In genomic region chr12:51812871-51813270, GRCh38 we compare ENCODE assay signal across 20 cellular contexts. TPM values are rescaled to one million over a fixed set of nuclear protein-coding genes. Genes with fewer than 3 reads are reported as not detected.
DNase-seq lines count a peak whose midpoint lies in the region; ATAC-seq and TF ChIP-seq lines count a peak whose summit lies in the region.
"Had no signal": no experiment of that assay in that cellular context is flagged by ENCODE, and none has a peak within 500 bp of the region (broad histone marks: within the 10 kb centered on the region; RNA-seq: fewer than 3 reads in every experiment).

No MANE protein-coding gene starts in this region.

- no peaks in the 10 kb centered on the region for H4K20me1 ChIP-seq in HCT116 (ENCODE audit: insufficient read depth)
- peaks cover 10% of the 10 kb centered on the region for H4K20me1 ChIP-seq in neural progenitor cell (ENCODE audit: low read depth)

- H3K4me1 ChIP-seq in HCT116 (ENCODE audit: control insufficient read depth in 1 of 2, insufficient read depth in 2 of 2, low read length in 2 of 2) (peaks cover 0 to 11% of the 10 kb centered on the region in 2 experiments; a peak in 1 of 4 replicates), neural progenitor cell (no peaks in the 10 kb centered on the region), right atrium auricular region (peaks cover 0 to 21% of the 10 kb centered on the region in 2 donors)

- H3K36me3 Mint-ChIP-seq in activated T-cell treated with anti-CD3 and anti-CD28 coated beads, Interleukin-2, amount 50 U/mL, for 4 hours (ENCODE audit: insufficient read depth) = no peaks in the 10 kb centered on the region
- H3K36me3 Mint-ChIP-seq in activated T-cell treated with anti-CD3 and anti-CD28 coated beads, Interleukin-2, amount 50 U/mL, for 24 hours (ENCODE audit: low read depth) = no peaks in the 10 kb centered on the region
- H3K36me3 Mint-ChIP-seq in effector memory CD8-positive, alpha-beta T cell (ENCODE audit: insufficient read depth) = peaks cover 3% of the 10 kb centered on the region
- H3K36me3 Mint-ChIP-seq in neural progenitor cell (peaks cover 4% of the 10 kb centered on the region), MCF 10A (ENCODE audit: insufficient read depth, unreplicated experiment) (no peaks in the 10 kb centered on the region)

- TF ChIP-seq POLR2A in HCT116 (IDR thresholded peaks at IDR 0.05; ENCODE audit: borderline replicate concordance, extremely low read depth, insufficient read depth, insufficient read length) = no peak

- TF ChIP-seq RAD21 in HCT116 (IDR thresholded peaks at IDR 0.05; ENCODE audit: low read depth) = no peak

- intact Hi-C loops in HCT116 (cut with micrococcal nuclease) = no loop called here
- intact Hi-C loops in MCF 10A (cut with micrococcal nuclease) = no loop called here

- POLR2A ChIA-PET in HCT116 (lab: Charles Lee) (no interaction called here), MCF 10A (lab: Yijun Ruan, JAX) (no interaction called here)

- H2AFZ ChIP-seq in HCT116 (ENCODE audit: low read depth, low read length, poor library complexity, severe bottlenecking) = no peak overlapping the region
- no peak overlapping the region for H2AFZ ChIP-seq in neural progenitor cell (replicated peaks)

- H3K9ac ChIP-seq in HCT116 (ENCODE audit: low read length) (no peak overlapping the region), neural progenitor cell (no peak overlapping the region)

- ATAC-seq in activated T-cell treated with anti-CD3 and anti-CD28 coated beads, Interleukin-2, amount 50 U/mL, for 4 hours = no peak
- ATAC-seq in HCT116 = peak; percentile 23; the same call in 1 of the 2 replicates
- ATAC-seq in effector memory CD8-positive, alpha-beta T cell (replicated peaks) = no peak
- no peak for ATAC-seq in GM21825 (IDR thresholded peaks at IDR 0.05; ENCODE audit: unreplicated experiment)
- ATAC-seq: left cardiac atrium had no signal

- no peaks in the 10 kb centered on the region for H3K36me3 ChIP-seq in HCT116 (ENCODE audit: control insufficient read depth in 1 of 2, insufficient read depth in 2 of 2, low read length in 2 of 2)
- no peaks in the 10 kb centered on the region for H3K36me3 ChIP-seq in neural progenitor cell
- no peaks in the 10 kb centered on the region for H3K36me3 ChIP-seq in right atrium auricular region

- H3K9me3 ChIP-seq in HCT116 (ENCODE audit: control insufficient read depth in 1 of 2, insufficient read depth in 1 of 2, low read depth in 1 of 2, low read length in 2 of 2) (no peaks in the 10 kb centered on the region), neural progenitor cell (ENCODE audit: low read depth) (no peaks in the 10 kb centered on the region), right atrium auricular region (no peaks in the 10 kb centered on the region)

- H3F3A ChIP-seq in neural progenitor cell (ENCODE audit: low read depth) = peaks cover 30% of the 10 kb centered on the region

- H3K27ac Mint-ChIP-seq in activated T-cell treated with anti-CD3 and anti-CD28 coated beads, Interleukin-2, amount 50 U/mL, for 24 hours = no peak overlapping the region
- H3K27ac Mint-ChIP-seq in effector memory CD8-positive, alpha-beta T cell = peak overlapping the region in 1 of 2 donors; percentile 15
- no peak overlapping the region for H3K27ac Mint-ChIP-seq in neural progenitor cell
- no peak overlapping the region for H3K27ac Mint-ChIP-seq in MCF 10A (ENCODE audit: low read depth, unreplicated experiment)

- no peaks in the 10 kb centered on the region for H3K27me3 ChIP-seq in HCT116 (ENCODE audit: insufficient read depth, low read length)
- peaks cover 31% of the 10 kb centered on the region for H3K27me3 ChIP-seq in neural progenitor cell
- H3K27me3 ChIP-seq in right atrium auricular region = no peaks in the 10 kb centered on the region

- no peak for DNase-seq in activated T-cell treated with anti-CD3 and anti-CD28 coated beads, Interleukin-2, amount 50 U/mL, for 4 hours
- no peak for DNase-seq in activated T-cell treated with anti-CD3 and anti-CD28 coated beads, Interleukin-2, amount 50 U/mL, for 24 hours
- no peak for DNase-seq in HCT116 (ENCODE audit: low read depth, low spot score)
- DNase-seq in effector memory CD8-positive, alpha-beta T cell = no peak
- no peak for DNase-seq in neural progenitor cell (ENCODE audit: low spot score)
- no peak for DNase-seq in right atrium auricular region (ENCODE audit: low spot score)
- no peak for DNase-seq in MCF 10A (ENCODE audit: unreplicated experiment)
- DNase-seq: ACHN; activated CD4-positive, alpha-beta T cell treated with anti-CD3 and anti-CD28 coated beads, Interleukin-2, amount 50 U/mL, for 1 hour; activated CD8-positive, alpha-beta memory T cell treated with anti-CD3 and anti-CD28 coated beads, Interleukin-2, amount 50 U/mL, for 48 hours; DMS79 treated with DMSO at 0.1 percent for 48 hours; left cardiac atrium; mesenchymal stem cell; NCI-H2107; NCI-H526; RPMI8226; small intestine; stimulated activated naive CD4-positive, alpha-beta T cell treated with Interleukin-2 at 50 U/mL for 16 hours had no signal

- CTCF ChIA-PET in HCT116 (lab: Charles Lee) (interaction anchor here (1.2 kb wide), 1 partner anchor 11 kb away, joined by 4 read pairs; no protein-coding TSS in a partner anchor), MCF 10A (lab: Yijun Ruan, JAX) (interaction anchor here (0.5 to 2.0 kb wide), 3 partner anchors 11 to 385 kb away, joined by 3 to 6 read pairs (median 5); no protein-coding TSS in a partner anchor)

- H3K4me3 Mint-ChIP-seq in activated T-cell treated with anti-CD3 and anti-CD28 coated beads, Interleukin-2, amount 50 U/mL, for 4 hours = peak overlapping the region; percentile 65
- H3K4me3 Mint-ChIP-seq in activated T-cell treated with anti-CD3 and anti-CD28 coated beads, Interleukin-2, amount 50 U/mL, for 24 hours = no peak overlapping the region
- H3K4me3 Mint-ChIP-seq in effector memory CD8-positive, alpha-beta T cell = peak overlapping the region; percentile 61 to 66
- peak overlapping the region; percentile 73 for H3K4me3 Mint-ChIP-seq in neural progenitor cell
- H3K4me3 Mint-ChIP-seq in MCF 10A (ENCODE audit: unreplicated experiment) = no peak overlapping the region

- no peaks in the 10 kb centered on the region for H3K9me2 ChIP-seq in HCT116 (ENCODE audit: insufficient read depth)

- H3K9me3 Mint-ChIP-seq in activated T-cell treated with anti-CD3 and anti-CD28 coated beads, Interleukin-2, amount 50 U/mL, for 4 hours = no peaks in the 10 kb centered on the region
- H3K9me3 Mint-ChIP-seq in activated T-cell treated with anti-CD3 and anti-CD28 coated beads, Interleukin-2, amount 50 U/mL, for 24 hours = no peaks in the 10 kb centered on the region
- no peaks in the 10 kb centered on the region for H3K9me3 Mint-ChIP-seq in effector memory CD8-positive, alpha-beta T cell
- H3K9me3 Mint-ChIP-seq in neural progenitor cell (no peaks in the 10 kb centered on the region), MCF 10A (ENCODE audit: unreplicated experiment) (no peaks in the 10 kb centered on the region)

- RAD21 ChIA-PET in HCT116 (lab: Charles Lee; ENCODE audit: low non-redundant PET in 1 of 2, low total read pairs in 2 of 2, uncharacterized antibody in 2 of 2, unreplicated experiment in 2 of 2) = no interaction called here

- TF ChIP-seq CTCF in HCT116 (IDR thresholded peaks at IDR 0.05 in 2 of 3, conservative IDR thresholded peaks at IDR 0.05 in 1 of 3; ENCODE audit: borderline replicate concordance in 1 of 3, insufficient read depth in 1 of 3, low read depth in 2 of 3, low read length in 2 of 3) (no peak), neural progenitor cell (IDR thresholded peaks at IDR 0.05) (no peak), right atrium auricular region (IDR thresholded peaks at IDR 0.05) (no peak), MCF 10A (IDR thresholded peaks at IDR 0.05; ENCODE audit: unreplicated experiment) (no peak)

- H3K4me1 Mint-ChIP-seq in activated T-cell treated with anti-CD3 and anti-CD28 coated beads, Interleukin-2, amount 50 U/mL, for 4 hours (ENCODE audit: low read depth) = peaks cover 7% of the 10 kb centered on the region
- H3K4me1 Mint-ChIP-seq in activated T-cell treated with anti-CD3 and anti-CD28 coated beads, Interleukin-2, amount 50 U/mL, for 24 hours (ENCODE audit: low read depth) = peaks cover 7% of the 10 kb centered on the region
- peaks cover 8 to 9% of the 10 kb centered on the region in 2 donors for H3K4me1 Mint-ChIP-seq in effector memory CD8-positive, alpha-beta T cell (ENCODE audit: low read depth in 2 of 2)
- H3K4me1 Mint-ChIP-seq in neural progenitor cell (peaks cover 25% of the 10 kb centered on the region), MCF 10A (ENCODE audit: insufficient read depth, unreplicated experiment) (no peaks in the 10 kb centered on the region)

- H3K27me3 Mint-ChIP-seq in activated T-cell treated with anti-CD3 and anti-CD28 coated beads, Interleukin-2, amount 50 U/mL, for 4 hours (ENCODE audit: low read depth) = peaks cover 8% of the 10 kb centered on the region
- H3K27me3 Mint-ChIP-seq in activated T-cell treated with anti-CD3 and anti-CD28 coated beads, Interleukin-2, amount 50 U/mL, for 24 hours = peaks cover 8% of the 10 kb centered on the region
- H3K27me3 Mint-ChIP-seq in effector memory CD8-positive, alpha-beta T cell = peaks cover 6 to 9% of the 10 kb centered on the region in 2 donors
- peaks cover 31% of the 10 kb centered on the region for H3K27me3 Mint-ChIP-seq in neural progenitor cell (ENCODE audit: insufficient read depth, low read depth)
- H3K27me3 Mint-ChIP-seq in MCF 10A (ENCODE audit: insufficient read depth, unreplicated experiment) = peaks cover 48% of the 10 kb centered on the region

- no peak overlapping the region for H3K27ac ChIP-seq in HCT116 (ENCODE audit: low read depth, low read length)
- H3K27ac ChIP-seq in neural progenitor cell = no peak overlapping the region
- H3K27ac ChIP-seq in right atrium auricular region = no peak overlapping the region
- H3K27ac ChIP-seq: C4-2B had no signal

- no TSS peak for BruUV-seq in HCT116 (replicated peaks; lab: Mats Ljungman, UMichigan)
- BruUV-seq in MCF 10A (replicated peaks; lab: Mats Ljungman, UMichigan) = no TSS peak

- H3K4me2 ChIP-seq in HCT116 (ENCODE audit: low read length) (no peak overlapping the region), neural progenitor cell (no peak overlapping the region)

- H3K4me3 ChIP-seq in HCT116 (replicated peaks in 1 of 2; ENCODE audit: low read depth in 1 of 2, low read length in 2 of 2) (no peak overlapping the region), neural progenitor cell (no peak overlapping the region), right atrium auricular region (no peak overlapping the region)

- no peaks in the 10 kb centered on the region for H3K79me2 ChIP-seq in HCT116 (ENCODE audit: insufficient read depth, low read length)
- no peaks in the 10 kb centered on the region for H3K79me2 ChIP-seq in neural progenitor cell (ENCODE audit: low read depth)

TF ChIP-seq in HCT116, 20 proteins besides CTCF, POLR2A, EP300 and RAD21 (continues in another document):
- TF ChIP-seq EZH2phosphoT487 (IDR thresholded peaks at IDR 0.05; ENCODE audit: borderline replicate concordance) (no peak), JUND (IDR thresholded peaks at IDR 0.05) (no peak)

RNA-seq across cellular contexts. Expression of gene FIGNL2, which starts 35.6 kb away (rescaled TPM):
- total RNA-seq in activated T-cell treated with anti-CD3 and anti-CD28 coated beads, Interleukin-2, amount 50 U/mL, for 4 hours = under 1 TPM; 0.54 to 0.69 (median 0.58) TPM
- total RNA-seq in HCT116 (2021; ENCODE audit: unreplicated experiment) (0.27 TPM), neural progenitor cell (ENCODE audit: low replicate concordance) (9.3 and 25.1 TPM in 2 replicates), right atrium auricular region (under 1 TPM; 0.19 to 0.24 TPM), MCF 10A (2022) (not detected in 2 replicates)
- polyA plus RNA-seq in HCT116 (2012) = 0.04 and 0.05 TPM in 2 replicates

Comparison
In these comparisons a context has a peak if more than half of its experiments do, and no peak if none do; other contexts are left out.
1. H3K4me3 Mint-ChIP-seq: peak in activated T-cell treated with anti-CD3 and anti-CD28 coated beads, Interleukin-2, amount 50 U/mL, for 4 hours (single experiment), effector memory CD8-positive, alpha-beta T cell (2 of 2) and neural progenitor cell (single experiment); none in activated T-cell treated with anti-CD3 and anti-CD28 coated beads, Interleukin-2, amount 50 U/mL, for 24 hours (single experiment) and MCF 10A (single experiment).